Comparison of ENCODE assay signal across 19 cellular contexts in genomic region chr20:5920581-5920980, GRCh38. TPM values are rescaled to one million over a fixed set of nuclear protein-coding genes. Genes with fewer than 3 reads are reported as not detected.
DNase-seq lines count a peak whose midpoint lies in the region; ATAC-seq, FAIRE-seq and TF ChIP-seq lines count a peak whose summit lies in the region.
"Had no signal": no experiment of that assay in that cellular context is flagged by ENCODE, and none has a peak within 500 bp of the region (broad histone marks: within the 10 kb centered on the region; RNA-seq: fewer than 3 reads in every experiment).

No MANE protein-coding gene starts in this region.

- H4K8ac ChIP-seq in mesendoderm (ENCODE audit: low read depth, low read length) = no peak overlapping the region

- CTCF ChIA-PET in SK-N-SH (lab: Yijun Ruan, JAX) = no interaction called here
- CTCF ChIA-PET in activated CD4-positive, alpha-beta memory T cell treated with anti-CD3 and anti-CD28 coated beads, Interleukin-2, amount 10 ng/mL, durations not matched to agents 7 days and 5 days (lab: Charles Lee) = no interaction called here

- no peak for TF ChIP-seq RAD21 in SK-N-SH (IDR thresholded peaks at IDR 0.05; ENCODE audit: low read length)

- no peaks in the 10 kb centered on the region for H3K36me3 Mint-ChIP-seq in activated CD4-positive, alpha-beta memory T cell treated with anti-CD3 and anti-CD28 coated beads, Interleukin-2, amount 10 ng/mL, durations not matched to agents 7 days and 5 days (ENCODE audit: low read depth)
- H3K36me3 Mint-ChIP-seq: CD4-positive, alpha-beta memory T cell had no signal

- DNase-seq in SK-N-SH (no peak), NCI-H69 (lab: John Stamatoyannopoulos, UW) (peak; percentile 36), mesendoderm (peak; percentile 32), D341Med (ENCODE audit: low spot score) (no peak), kidney (no peak)
- no peak for DNase-seq in activated CD4-positive, alpha-beta memory T cell treated with anti-CD3 and anti-CD28 coated beads, Interleukin-2, amount 10 ng/mL, durations not matched to agents 7 days and 5 days
- DNase-seq: 8988T; BE2C; CD4-positive, alpha-beta memory T cell; GF-D8; NCI-H2029; NCI-H510A treated with DMSO at 0.1 percent for 48 hours had no signal

- no peaks in the 10 kb centered on the region for H3K9me3 ChIP-seq in SK-N-SH
- no peaks in the 10 kb centered on the region for H3K9me3 ChIP-seq in kidney (ENCODE audit: control insufficient read depth in 1 of 2, low read length in 2 of 2)
- H3K9me3 ChIP-seq: BE2C, SJSA1 had no signal

- no peaks in the 10 kb centered on the region for H3K36me3 ChIP-seq in SK-N-SH (replicated peaks in 1 of 2; ENCODE audit: control insufficient read depth in 1 of 2, insufficient read depth in 2 of 2, low read length in 1 of 2)
- no peaks in the 10 kb centered on the region for H3K36me3 ChIP-seq in mesendoderm (ENCODE audit: control insufficient read depth, insufficient read depth, low read length)
- H3K36me3 ChIP-seq in kidney (ENCODE audit: control insufficient read depth in 1 of 2, insufficient read depth in 2 of 2, low read length in 2 of 2) = no peaks in the 10 kb centered on the region
- H3K36me3 ChIP-seq: SJSA1 had no signal

- POLR2A ChIA-PET in SK-N-SH (lab: Yijun Ruan, JAX) = interaction anchor here (0.6 kb wide), 1 partner anchor 18 kb away, joined by 3 read pairs; no protein-coding TSS in a partner anchor
- POLR2A ChIA-PET in activated CD4-positive, alpha-beta memory T cell treated with anti-CD3 and anti-CD28 coated beads, Interleukin-2, amount 10 ng/mL, durations not matched to agents 7 days and 5 days (lab: Charles Lee) = interaction anchor here (1.3 kb wide), 1 partner anchor 30 kb away, joined by 3 read pairs; no protein-coding TSS in a partner anchor

- no peak overlapping the region for H3K56ac ChIP-seq in mesendoderm (ENCODE audit: low read length)

- H3K9ac ChIP-seq in SK-N-SH (no peak overlapping the region), mesendoderm (ENCODE audit: low read length) (no peak overlapping the region), kidney (ENCODE audit: low read length in 2 of 2) (no peak overlapping the region)

- H3K9me3 Mint-ChIP-seq in activated CD4-positive, alpha-beta memory T cell treated with anti-CD3 and anti-CD28 coated beads, Interleukin-2, amount 10 ng/mL, durations not matched to agents 7 days and 5 days = no peaks in the 10 kb centered on the region
- H3K9me3 Mint-ChIP-seq: CD4-positive, alpha-beta memory T cell; GM23338 had no signal

- intact Hi-C loops in kidney (cut with DNase I) = no loop called here

- H3K4me1 ChIP-seq in SK-N-SH (ENCODE audit: control insufficient read depth in 1 of 2, insufficient read depth in 2 of 2, low read depth in 1 of 2, low read length in 1 of 2) (peaks cover 0 to 14% of the 10 kb centered on the region in 2 experiments; a peak in 1 of 4 replicates), mesendoderm (ENCODE audit: control insufficient read depth, low read depth, low read length) (peaks cover 9% of the 10 kb centered on the region), kidney (ENCODE audit: control insufficient read depth in 1 of 2, insufficient read depth in 1 of 2, low read depth in 1 of 2, low read length in 2 of 2) (no peaks in the 10 kb centered on the region)

- H3K79me2 ChIP-seq in SK-N-SH (ENCODE audit: insufficient read depth) (no peaks in the 10 kb centered on the region), mesendoderm (ENCODE audit: control insufficient read depth, insufficient read depth, low read length) (no peaks in the 10 kb centered on the region)

- peak overlapping the region; percentile 39; the same call in 1 of the 2 replicates for H2AFZ ChIP-seq in SK-N-SH (ENCODE audit: low read depth)
- H2AFZ ChIP-seq: GM23338 had no signal

- no peak overlapping the region for H2AK5ac ChIP-seq in mesendoderm (ENCODE audit: low read length)

- H4K5ac ChIP-seq in mesendoderm (ENCODE audit: low read length) = no peak overlapping the region

- ATAC-seq in SK-N-SH treated with all-trans-retinoic acid at 6 μM for 48 hours = no peak
- ATAC-seq in GM19324 (IDR thresholded peaks at IDR 0.05; ENCODE audit: low FRiP score, unreplicated experiment) = no peak
- ATAC-seq: GM23338, HCT116 had no signal

- H3K27me3 Mint-ChIP-seq in activated CD4-positive, alpha-beta memory T cell treated with anti-CD3 and anti-CD28 coated beads, Interleukin-2, amount 10 ng/mL, durations not matched to agents 7 days and 5 days = peaks cover 10% of the 10 kb centered on the region

- no peak for TF ChIP-seq EP300 in SK-N-SH (IDR thresholded peaks at IDR 0.05; ENCODE audit: borderline replicate concordance in 1 of 2, low read depth in 1 of 2, low read length in 1 of 2)

- no peak overlapping the region for H2BK120ac ChIP-seq in mesendoderm (ENCODE audit: low read depth, low read length)

- H3K79me1 ChIP-seq in mesendoderm (ENCODE audit: low read length) = no peaks in the 10 kb centered on the region

- H3F3A ChIP-seq in SK-N-SH (replicated peaks; ENCODE audit: insufficient read depth) = peaks cover 9% of the 10 kb centered on the region

- H2BK5ac ChIP-seq in mesendoderm (ENCODE audit: low read length) = no peak overlapping the region

- H3K27ac Mint-ChIP-seq in activated CD4-positive, alpha-beta memory T cell treated with anti-CD3 and anti-CD28 coated beads, Interleukin-2, amount 10 ng/mL, durations not matched to agents 7 days and 5 days = peak overlapping the region; percentile 2
- H3K27ac Mint-ChIP-seq: GM23338 had no signal

- H3K27ac ChIP-seq in SK-N-SH (ENCODE audit: low read depth in 2 of 2, low read length in 1 of 2) (no peak overlapping the region), mesendoderm (ENCODE audit: low read depth, low read length) (no peak overlapping the region), kidney (ENCODE audit: low read depth in 2 of 2, low read length in 2 of 2) (no peak overlapping the region)
- H3K27ac ChIP-seq: SJSA1 had no signal

- H3K4me3 ChIP-seq in SK-N-SH (ENCODE audit: low read depth in 2 of 2, low read length in 1 of 2) (no peak overlapping the region), mesendoderm (ENCODE audit: low read length) (no peak overlapping the region), kidney (ENCODE audit: low read length in 2 of 2) (no peak overlapping the region)
- H3K4me3 ChIP-seq: GM23338, SJSA1 had no signal

- H3K18ac ChIP-seq in mesendoderm (ENCODE audit: low read length) = no peak overlapping the region

- no peak overlapping the region for H2BK15ac ChIP-seq in mesendoderm (replicated peaks; ENCODE audit: low read depth)

- H4K20me1 ChIP-seq in SK-N-SH (ENCODE audit: insufficient read depth) = no peaks in the 10 kb centered on the region

- FAIRE-seq in kidney (lab: Jason Lieb, UNC) = no peak
- FAIRE-seq: D721Med, GM12892 had no signal

- H3K23ac ChIP-seq in mesendoderm (ENCODE audit: low read length) = no peak overlapping the region

- no peak overlapping the region for H3K4ac ChIP-seq in mesendoderm (ENCODE audit: low read depth, low read length)

- WGBS in SK-N-SH (ENCODE audit: low lambda C conversion rate) = 74% methylated on average over 1 of the region's 1 CpG
- WGBS in mesendoderm (ENCODE audit: extremely low coverage, insufficient coverage, low lambda C conversion rate) = no CpG with 5 or more reads among the region's 1 CpG

- TF ChIP-seq CTCF in SK-N-SH (IDR thresholded peaks at IDR 0.05) (no peak), kidney (IDR thresholded peaks at IDR 0.05; ENCODE audit: borderline replicate concordance, extremely low read depth, insufficient read depth) (no peak)

- H3K9me2 ChIP-seq in SK-N-SH = no peaks in the 10 kb centered on the region

- H3K4me1 Mint-ChIP-seq in activated CD4-positive, alpha-beta memory T cell treated with anti-CD3 and anti-CD28 coated beads, Interleukin-2, amount 10 ng/mL, durations not matched to agents 7 days and 5 days = peaks cover 20% of the 10 kb centered on the region

- H3K27me3 ChIP-seq in SK-N-SH (ENCODE audit: insufficient read depth) (no peaks in the 10 kb centered on the region), mesendoderm (ENCODE audit: insufficient read depth, low read length, poor library complexity) (no peaks in the 10 kb centered on the region)
- H3K27me3 ChIP-seq: BE2C, SJSA1 had no signal

- H3K4me2 ChIP-seq in SK-N-SH (no peak overlapping the region), mesendoderm (ENCODE audit: low read length) (no peak overlapping the region)
- H3K4me2 ChIP-seq: GM23338 had no signal

- no peak overlapping the region for H3K4me3 Mint-ChIP-seq in activated CD4-positive, alpha-beta memory T cell treated with anti-CD3 and anti-CD28 coated beads, Interleukin-2, amount 10 ng/mL, durations not matched to agents 7 days and 5 days
- H3K4me3 Mint-ChIP-seq: CD4-positive, alpha-beta memory T cell; GM23338 had no signal

TF ChIP-seq in SK-N-SH, 30 proteins besides CTCF, POLR2A, EP300 and RAD21 (continues in another document):
- no peak for TF ChIP-seq EZH2phosphoT487 (IDR thresholded peaks at IDR 0.05; ENCODE audit: borderline replicate concordance, low read depth)

TF ChIP-seq in SK-N-SH treated with all-trans-retinoic acid at 6 μM for 48 hours, 23 proteins besides CTCF, POLR2A, EP300 and RAD21 (continues in another document):
- no peak for TF ChIP-seq TCF4 (CRISPR knock-in tag; IDR thresholded peaks at IDR 0.05; ENCODE audit: borderline replicate concordance)

RNA-seq across cellular contexts. Expression of gene CHGB, which starts 9.3 kb away (rescaled TPM):
- polyA plus RNA-seq in SK-N-SH (2012; rRNA removed) = 5.2 and 10.2 TPM in 2 replicates
- polyA plus RNA-seq in SK-N-SH (2012; cell fraction: cytosol; rRNA removed) = 15.8 and 18.6 TPM in 2 replicates
- 1.8 and 2.5 TPM in 2 replicates for polyA plus RNA-seq in SK-N-SH (2012; cell fraction: nucleus; rRNA removed)
- total RNA-seq in activated CD4-positive, alpha-beta memory T cell treated with anti-CD3 and anti-CD28 coated beads, Interleukin-2, amount 10 ng/mL, durations not matched to agents 7 days and 5 days = not detected
- polyA plus RNA-seq in mesendoderm (2013, experiment 1 of 2) = 2.0 TPM
- 1.6 TPM for polyA plus RNA-seq in mesendoderm (2013, experiment 2 of 2)
- total RNA-seq in kidney = 1.7 TPM
- 6.8 TPM for polyA plus RNA-seq in kidney (ENCODE audit: insufficient read depth, low read depth, low replicate concordance)
- total RNA-seq: SJSA1 had no signal

RNA-seq across cellular contexts. Expression of gene TRMT6, which starts 29.8 kb away (rescaled TPM):
- polyA plus RNA-seq in SK-N-SH (2012; rRNA removed) (16.1 and 16.8 TPM in 2 replicates), kidney (ENCODE audit: insufficient read depth, low read depth, low replicate concordance) (9.1 TPM)
- 18.9 and 23.5 TPM in 2 replicates for polyA plus RNA-seq in SK-N-SH (2012; cell fraction: cytosol; rRNA removed)
- 7.9 and 13.8 TPM in 2 replicates for polyA plus RNA-seq in SK-N-SH (2012; cell fraction: nucleus; rRNA removed)
- total RNA-seq in activated CD4-positive, alpha-beta memory T cell treated with anti-CD3 and anti-CD28 coated beads, Interleukin-2, amount 10 ng/mL, durations not matched to agents 7 days and 5 days = 10 to 100 TPM; 17.0 to 19.1 TPM
- 46.8 TPM for polyA plus RNA-seq in mesendoderm (2013, experiment 1 of 2)
- polyA plus RNA-seq in mesendoderm (2013, experiment 2 of 2) = 46.8 TPM
- total RNA-seq in kidney = 12.3 TPM

RNA-seq across cellular contexts. Expression of gene MCM8, which starts 29.9 kb away (rescaled TPM):
- polyA plus RNA-seq in SK-N-SH (2012; rRNA removed) (4.0 and 5.9 TPM in 2 replicates), kidney (ENCODE audit: insufficient read depth, low read depth, low replicate concordance) (1.9 TPM)
- polyA plus RNA-seq in SK-N-SH (2012; cell fraction: cytosol; rRNA removed) = 6.7 and 6.9 TPM in 2 replicates
- 2.9 and 4.9 TPM in 2 replicates for polyA plus RNA-seq in SK-N-SH (2012; cell fraction: nucleus; rRNA removed)
- 10 to 100 TPM; 33.2 to 34.5 TPM for total RNA-seq in activated CD4-positive, alpha-beta memory T cell treated with anti-CD3 and anti-CD28 coated beads, Interleukin-2, amount 10 ng/mL, durations not matched to agents 7 days and 5 days
- polyA plus RNA-seq in mesendoderm (2013, experiment 1 of 2) = 25.0 TPM
- polyA plus RNA-seq in mesendoderm (2013, experiment 2 of 2) = 25.0 TPM
- total RNA-seq in kidney = 6.6 TPM

Comparison
In these comparisons a context has a peak if more than half of its experiments do, and no peak if none do; other contexts are left out.
1. DNase-seq: peak in NCI-H69 (single experiment) and mesendoderm (single experiment); none in SK-N-SH (single experiment), activated CD4-positive, alpha-beta memory T cell treated with anti-CD3 and anti-CD28 coated beads, Interleukin-2, amount 10 ng/mL, durations not matched to agents 7 days and 5 days (single experiment), D341Med (single experiment) and kidney (single experiment).